15 cellular contexts compared by ENCODE assay signal in the genomic region with DNA sequence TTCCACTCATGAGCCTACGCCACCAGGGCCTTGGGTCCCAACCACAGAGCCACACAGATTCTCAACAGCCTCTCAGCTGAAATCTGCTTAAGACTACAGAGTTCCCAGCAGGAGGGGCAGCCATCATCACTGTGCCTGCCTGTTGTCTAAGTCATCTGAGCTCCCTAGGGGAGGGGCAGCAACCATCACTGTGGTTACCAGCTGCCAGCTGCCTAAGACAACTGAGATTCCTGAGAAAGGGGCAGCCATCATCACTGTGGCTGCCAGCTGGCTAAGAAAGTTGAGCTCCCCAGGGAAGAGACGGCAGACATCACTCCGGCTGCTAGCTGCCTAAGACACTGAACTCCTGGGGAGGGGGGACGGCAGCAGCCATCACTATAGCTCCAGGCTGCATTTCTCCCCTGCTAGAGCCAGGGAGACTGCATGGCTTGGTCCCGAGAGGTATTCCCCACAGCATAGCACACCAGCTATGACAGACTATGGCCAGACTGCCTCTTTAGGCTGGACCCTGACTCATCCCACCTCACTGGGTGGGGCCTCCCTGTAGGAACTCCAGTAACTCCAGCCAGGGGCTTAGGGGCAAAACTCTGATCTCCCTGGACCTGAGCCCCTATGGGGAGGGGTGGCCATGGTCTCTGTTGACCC. TPM values are rescaled to one million over a fixed set of nuclear protein-coding genes. Genes with fewer than 3 reads are reported as not detected.
DNase-seq lines count a peak whose midpoint lies in the region; ATAC-seq and TF ChIP-seq lines count a peak whose summit lies in the region.
"Had no signal": no experiment of that assay in that cellular context is flagged by ENCODE, and none has a peak within 500 bp of the region (broad histone marks: within the 10 kb centered on the region; RNA-seq: fewer than 3 reads in every experiment).

No MANE protein-coding gene starts in this region.

- H3K9me3 ChIP-seq in BLaER1 treated with 17β-estradiol and CSF1 and Interleukin-3, amounts not matched to agents 10 nM and 100 nM (replicated peaks in 1 of 11), result peaks cover 21 to 39% (median 32%) of the 10 kb centered on the region in 11 experiments
- H3K9me3 ChIP-seq in IMR-90 (ENCODE audit: control insufficient read depth, insufficient read depth, low read length) (no peaks in the 10 kb centered on the region), spleen (peaks cover 0 to 20% (median 16%) of the 10 kb centered on the region in 8 donors)
- H3K9me3 ChIP-seq: Peyer's patch had no signal

- no peak overlapping the region for H3K56ac ChIP-seq in IMR-90 (ENCODE audit: extremely low read depth, insufficient read depth, low read length)

- no peaks in the 10 kb centered on the region for H3K79me1 ChIP-seq in IMR-90 (ENCODE audit: low read depth in 1 of 2, low read length in 2 of 2)

- H2BK15ac ChIP-seq in IMR-90 (ENCODE audit: low read depth, low read length), result no peak overlapping the region

- H3K23ac ChIP-seq in IMR-90 (ENCODE audit: low read depth, low read length), result no peak overlapping the region

- H3K4ac ChIP-seq in IMR-90 (ENCODE audit: low read depth, low read length), result no peak overlapping the region

- intact Hi-C loops in IMR-90 (cut with micrococcal nuclease) (no loop called here), spleen (cut with DNase I; ENCODE audit: low total_unique reads) (no loop called here)

- H2BK5ac ChIP-seq in IMR-90 (ENCODE audit: low read depth, low read length, poor library complexity, severe bottlenecking), result no peak overlapping the region

- H3K27me3 ChIP-seq in BLaER1 treated with 17β-estradiol and CSF1 and Interleukin-3, amounts not matched to agents 10 nM and 100 nM, result no peaks in the 10 kb centered on the region
- H3K27me3 ChIP-seq in IMR-90 (ENCODE audit: control insufficient read depth, insufficient read depth, low read length), result peaks cover 22% of the 10 kb centered on the region
- peaks cover 0 to 51% (median 8%) of the 10 kb centered on the region in 7 donors for H3K27me3 ChIP-seq in spleen (replicated peaks in 1 of 7)
- H3K27me3 ChIP-seq: Peyer's patch had no signal

- no peaks in the 10 kb centered on the region for H3K36me3 ChIP-seq in BLaER1 treated with 17β-estradiol and CSF1 and Interleukin-3, amounts not matched to agents 10 nM and 100 nM
- H3K36me3 ChIP-seq in IMR-90 (ENCODE audit: control insufficient read depth, insufficient read depth, low read length), result no peaks in the 10 kb centered on the region
- H3K36me3 ChIP-seq in spleen, result no peaks in the 10 kb centered on the region
- H3K36me3 ChIP-seq: brain microvascular endothelial cell, Peyer's patch, right atrium auricular region had no signal

- H4K8ac ChIP-seq in IMR-90 (ENCODE audit: low read depth in 2 of 2, low read length in 2 of 2), result no peak overlapping the region

- peak overlapping the region in 7 of 11 experiments; percentile 16 to 75 (median 50); a peak in 12 of 22 replicates for H3K27ac ChIP-seq in BLaER1 treated with 17β-estradiol and CSF1 and Interleukin-3, amounts not matched to agents 10 nM and 100 nM
- H3K27ac ChIP-seq in IMR-90 (ENCODE audit: insufficient read depth, low read length) (no peak overlapping the region), spleen (no peak overlapping the region)
- H3K27ac ChIP-seq: brain microvascular endothelial cell, Peyer's patch, right atrium auricular region had no signal

- ATAC-seq in IMR-90 (ENCODE audit: low read depth), result peak; percentile 56
- no peak for ATAC-seq in GM19023 (IDR thresholded peaks at IDR 0.05; ENCODE audit: unreplicated experiment)
- no peak for ATAC-seq in GM19328 (IDR thresholded peaks at IDR 0.05; ENCODE audit: unreplicated experiment)

- H2AFZ ChIP-seq in IMR-90 (replicated peaks; ENCODE audit: low read length, poor library complexity), result peak overlapping the region; percentile 65

- no peaks in the 10 kb centered on the region for H4K20me1 ChIP-seq in BLaER1 treated with 17β-estradiol and CSF1 and Interleukin-3, amounts not matched to agents 10 nM and 100 nM
- H4K20me1 ChIP-seq in IMR-90 (ENCODE audit: insufficient read depth, low read length), result no peaks in the 10 kb centered on the region

- no peak overlapping the region for H2BK20ac ChIP-seq in IMR-90 (ENCODE audit: low read depth, low read length)

- H3K9ac ChIP-seq in BLaER1 treated with 17β-estradiol and CSF1 and Interleukin-3, amounts not matched to agents 10 nM and 100 nM, result peak overlapping the region in 5 of 11 experiments; percentile 23 to 66 (median 45); a peak in 9 of 22 replicates
- no peak overlapping the region for H3K9ac ChIP-seq in IMR-90 (ENCODE audit: low read depth, low read length)

- no peak overlapping the region for H3K18ac ChIP-seq in IMR-90 (ENCODE audit: low read depth, low read length)

- dilution Hi-C loops in IMR-90 (cut with HindIII; ENCODE audit: low sequenced_read_pairs, unreplicated experiment), result no loop called here

- H3K14ac ChIP-seq in IMR-90 (replicated peaks; ENCODE audit: low read depth, low read length), result no peak overlapping the region

- H4K91ac ChIP-seq in IMR-90 (ENCODE audit: insufficient read depth, low read depth, low read length), result no peak overlapping the region

- H3K4me1 ChIP-seq in BLaER1 treated with 17β-estradiol and CSF1 and Interleukin-3, amounts not matched to agents 10 nM and 100 nM, result peaks cover 0 to 27% (median 16%) of the 10 kb centered on the region in 10 experiments; a peak in 17 of 20 replicates
- H3K4me1 ChIP-seq in IMR-90 (ENCODE audit: control insufficient read depth, insufficient read depth, low read length) (no peaks in the 10 kb centered on the region), spleen (no peaks in the 10 kb centered on the region)
- H3K4me1 ChIP-seq: Peyer's patch, right atrium auricular region had no signal

- no peak for TF ChIP-seq RAD21 in IMR-90 (IDR thresholded peaks at IDR 0.05; ENCODE audit: low read length)

- no peak overlapping the region for H2AK5ac ChIP-seq in IMR-90 (ENCODE audit: low read depth, low read length)

- CTCF ChIA-PET in IMR-90 (lab: Yijun Ruan, JAX), result interaction anchor here (1.1 to 1.5 kb wide), 2 partner anchors 93 to 97 kb away, joined by 3 to 7 read pairs; no protein-coding TSS in a partner anchor

- WGBS in IMR-90 (ENCODE audit: extremely low coverage in 2 of 2, insufficient read length in 1 of 2), 2 experiments, result 67% methylated on average over 1 of the region's 5 CpGs; no CpG with 5 or more reads in 1 of the 2 experiments
- 69 to 96% (median 79%) methylated on average over 1 to 5 of the region's 5 CpGs for WGBS in spleen, 5 donors

- in situ Hi-C loops in IMR-90 (cut with MboI; ENCODE audit: low sequenced_read_pairs), result loop anchor here (5.0 to 10.0 kb wide), 3 partner anchors 95 to 413 kb away; no protein-coding TSS in a partner anchor

- DNase-seq in IMR-90 (peak; percentile 8), NCI-H524 treated with DMSO at 0.1 percent for 48 hours (lab: John Stamatoyannopoulos, UW) (peak; percentile 100), islet precursor cell (peak; percentile 62), 8988T (no peak), spleen (no peak)
- DNase-seq: activated T-cell treated with anti-CD3 and anti-CD28 coated beads, Interleukin-2, amount 50 U/mL, for 1 hour; brain microvascular endothelial cell; CD4-positive, alpha-beta T cell; MM.1S; Peyer's patch; trophoblast cell had no signal

- POLR2A ChIA-PET in IMR-90 (lab: Charles Lee; ENCODE audit: unreplicated experiment), result no interaction called here

- H3K4me3 ChIP-seq in BLaER1 treated with 17β-estradiol and CSF1 and Interleukin-3, amounts not matched to agents 10 nM and 100 nM, result peak overlapping the region in 3 of 10 experiments; percentile 8 to 35 (median 24); a peak in 1 of 20 replicates
- H3K4me3 ChIP-seq in IMR-90 (ENCODE audit: insufficient read depth, low read depth, low read length) (no peak overlapping the region), spleen (no peak overlapping the region)
- H3K4me3 ChIP-seq: Peyer's patch, right atrium auricular region had no signal

- TF ChIP-seq CTCF in IMR-90 (conservative IDR thresholded peaks at IDR 0.05; ENCODE audit: low read depth, low read length), result no peak
- TF ChIP-seq CTCF in spleen (IDR thresholded peaks at IDR 0.05 in 8 of 11, conservative IDR thresholded peaks at IDR 0.05 in 3 of 11), result no peak

- no TSS peak for BruUV-seq in IMR-90 (replicated peaks; lab: Mats Ljungman, UMichigan)

- H3K4me2 ChIP-seq in BLaER1 treated with 17β-estradiol and CSF1 and Interleukin-3, amounts not matched to agents 10 nM and 100 nM, result peak overlapping the region in 9 of 11 experiments; percentile 54 to 91 (median 81); a peak in 18 of 22 replicates
- H3K4me2 ChIP-seq in IMR-90 (ENCODE audit: low read depth, low read length), result no peak overlapping the region

- TF ChIP-seq POLR2A in IMR-90 (IDR thresholded peaks at IDR 0.05; ENCODE audit: low read depth, low read length), result no peak
- no peak for TF ChIP-seq POLR2A in spleen (IDR thresholded peaks at IDR 0.05)

- no peak overlapping the region for H4K5ac ChIP-seq in IMR-90 (ENCODE audit: low read depth, low read length)

- H2BK120ac ChIP-seq in IMR-90 (ENCODE audit: low read depth, low read length), result no peak overlapping the region

- no peak overlapping the region for H2AK9ac ChIP-seq in IMR-90 (replicated peaks; ENCODE audit: low read depth, low read length, poor library complexity)

- no peaks in the 10 kb centered on the region for H3K9me1 ChIP-seq in IMR-90 (ENCODE audit: insufficient read depth, low read length)

TF ChIP-seq in IMR-90, 13 proteins besides CTCF, POLR2A, EP300 and RAD21:
- no peak for TF ChIP-seq MAZ (IDR thresholded peaks at IDR 0.05; ENCODE audit: borderline replicate concordance, low read depth, low read length)
- TF ChIP-seq MXI1 (IDR thresholded peaks at IDR 0.05; ENCODE audit: borderline replicate concordance, low read depth, low read length), result no peak
- TF ChIP-seq RFX5 (IDR thresholded peaks at IDR 0.05; ENCODE audit: low read depth, low read length), result no peak
- no peak for TF ChIP-seq CEBPB (IDR thresholded peaks at IDR 0.05; ENCODE audit: low read depth, low read length)
- no peak for TF ChIP-seq SMC3 (IDR thresholded peaks at IDR 0.05; ENCODE audit: low read depth, low read length)
- TF ChIP-seq RCOR1 (IDR thresholded peaks at IDR 0.05; ENCODE audit: insufficient replicate concordance, low read length), result no peak
TF ChIP-seq in IMR-90: peak in this region for 0.

RNA-seq across cellular contexts. Expression of gene C14orf132, which starts 37.2 kb away (rescaled TPM):
- total RNA-seq in IMR-90 (2012; rRNA removed), result 6.3 and 6.9 TPM in 2 replicates
- polyA plus RNA-seq in IMR-90 (2012; rRNA removed), result 10.8 and 13.5 TPM in 2 replicates
- polyA plus RNA-seq in IMR-90 (2012; cell fraction: cytosol; rRNA removed), result 7.1 and 15.4 TPM in 2 replicates
- 10.9 and 23.2 TPM in 2 replicates for polyA plus RNA-seq in IMR-90 (2012; cell fraction: nucleus; rRNA removed; ENCODE audit: low replicate concordance)
- 10 to 100 TPM in 4 of 7 donors, 1 to 10 TPM in 3; 3.0 to 16.4 (median 10.2) TPM for total RNA-seq in spleen
- 1 to 10 TPM; 1.8 to 3.5 (median 1.8) TPM for polyA plus RNA-seq in spleen

Comparison
In these comparisons a context has a peak if more than half of its experiments do, and no peak if none do; other contexts are left out.
1. H3K27ac ChIP-seq: peak in BLaER1 treated with 17β-estradiol and CSF1 and Interleukin-3, amounts not matched to agents 10 nM and 100 nM (7 of 11); none in IMR-90 (single experiment) and spleen (0 of 8).
2. DNase-seq: peak in IMR-90 (single experiment), NCI-H524 treated with DMSO at 0.1 percent for 48 hours (single experiment) and islet precursor cell (single experiment); none in 8988T (single experiment) and spleen (single experiment).